ENCODE assay signal across 1 cellular context in the genomic region with DNA sequence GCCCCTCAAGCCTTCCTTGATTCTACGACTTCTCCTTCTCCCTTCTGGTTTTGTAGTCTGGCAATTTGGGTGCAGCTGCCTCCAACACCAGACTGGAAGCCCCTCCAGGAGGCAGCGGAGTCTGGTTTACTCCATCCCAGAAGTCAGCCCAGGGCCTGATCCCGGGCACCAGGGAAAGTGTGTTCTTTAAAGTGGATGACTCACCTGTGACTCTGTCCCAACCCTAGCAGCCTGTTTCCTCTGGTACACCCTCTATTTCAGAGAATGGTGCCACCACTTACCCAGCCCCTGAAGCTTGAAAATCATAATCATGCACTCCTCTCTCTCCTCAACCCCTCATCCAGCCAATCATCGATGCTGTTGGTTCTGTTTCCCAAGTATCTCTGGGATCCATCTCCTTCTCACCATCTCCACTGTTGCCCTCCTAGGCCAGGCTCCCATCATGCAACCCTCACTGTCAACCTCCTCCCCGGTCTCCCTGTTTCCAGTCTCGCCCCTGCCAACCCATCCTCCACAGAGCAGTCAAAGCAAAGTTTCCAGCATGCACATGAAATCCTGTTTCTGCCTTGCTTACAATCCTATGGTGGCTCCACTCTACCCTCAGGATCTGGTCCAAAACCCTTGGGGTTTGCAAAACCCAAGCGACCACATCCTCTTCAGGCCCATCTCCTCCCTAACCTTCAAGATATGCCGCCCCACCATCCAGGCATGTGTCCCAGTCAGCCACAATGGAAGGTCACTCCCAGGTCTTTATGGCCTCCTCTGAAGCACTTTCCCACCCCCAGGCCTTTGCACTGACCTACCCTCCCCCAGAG.
TF ChIP-seq lines count a peak whose summit lies in the region.

No MANE protein-coding gene starts in this region.

TF ChIP-seq in H1, 55 proteins besides CTCF, POLR2A, EP300 and RAD21:
- TF ChIP-seq PHF8 (conservative IDR thresholded peaks at IDR 0.05; ENCODE audit: low read depth, low read length) = no peak
- 0 out of 2 replicates have a peak, but pooled peaks have one; percentile 46 for TF ChIP-seq CBX8 (IDR thresholded peaks at IDR 0.05; ENCODE audit: borderline replicate concordance, low read depth, low read length)
TF ChIP-seq in H1: peak in this region for 1.
